ENCODE assay signal across 8 cellular contexts in the genomic region with DNA sequence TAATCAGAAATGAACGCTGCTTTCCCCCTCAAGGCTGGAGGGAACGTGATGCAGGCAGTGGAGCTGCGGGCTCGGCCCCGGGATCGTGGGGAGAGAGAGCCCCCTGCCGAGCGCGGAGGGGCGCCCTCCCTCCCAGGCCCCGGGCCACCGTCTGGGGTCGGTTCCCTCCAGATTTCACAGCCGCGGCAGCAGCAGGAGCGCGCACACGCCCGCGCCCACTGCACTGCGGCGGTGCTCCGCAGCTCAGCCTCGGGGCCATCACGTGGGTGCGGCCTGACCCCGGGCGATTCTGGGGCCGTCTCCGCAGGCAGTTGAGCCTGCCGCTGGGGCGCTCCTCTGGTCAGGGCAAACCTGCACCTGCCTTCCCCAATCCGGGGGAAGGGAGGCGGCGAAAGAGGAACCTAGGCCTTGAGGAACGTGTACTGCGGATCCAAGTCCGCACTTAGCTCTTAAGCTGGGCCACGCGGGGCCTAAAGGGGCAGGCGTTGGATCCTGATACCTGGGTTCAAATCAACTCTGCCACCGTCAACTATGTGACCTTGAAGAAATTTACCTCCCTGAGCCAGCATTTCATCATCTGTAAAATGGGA. TPM values are rescaled to one million over a fixed set of nuclear protein-coding genes. Genes with fewer than 3 reads are reported as not detected.
DNase-seq lines count a peak whose midpoint lies in the region; ATAC-seq, FAIRE-seq and TF ChIP-seq lines count a peak whose summit lies in the region.

No MANE protein-coding gene starts in this region.

- no peaks in the 10 kb centered on the region for H3K79me2 ChIP-seq in ACC112 (ENCODE audit: control insufficient read depth, insufficient read depth, low read length, unreplicated experiment)

- H3K36me3 ChIP-seq in ACC112 (ENCODE audit: insufficient read depth, low read length) (no peaks in the 10 kb centered on the region), esophagus squamous epithelium (no peaks in the 10 kb centered on the region), mucosa of stomach (ENCODE audit: control insufficient read depth, insufficient read depth, low read length) (no peaks in the 10 kb centered on the region), thymus (ENCODE audit: control insufficient read depth, insufficient read depth) (no peaks in the 10 kb centered on the region)

- peak overlapping the region; percentile 65 for H3K4me3 ChIP-seq in ACC112 (ENCODE audit: low read depth, low read length)
- H3K4me3 ChIP-seq in esophagus squamous epithelium: peak overlapping the region in 3 of 4 donors; percentile 26 to 62 (median 37)
- H3K4me3 ChIP-seq in mucosa of stomach (ENCODE audit: low read length): no peak overlapping the region
- peak overlapping the region; percentile 39 for H3K4me3 ChIP-seq in thymus (ENCODE audit: low read length)

- peak; percentile 45 for TF ChIP-seq CTCF in VCaP (conservative IDR thresholded peaks at IDR 0.05)
- TF ChIP-seq CTCF in esophagus squamous epithelium (IDR thresholded peaks at IDR 0.05): peak in 3 of 6 experiments; percentile 6 to 21 (median 11)
- TF ChIP-seq CTCF in D721Med (IDR thresholded peaks at IDR 0.05; ENCODE audit: insufficient read depth, missing control alignments): no peak

- peak overlapping the region; percentile 72 for H2AFZ ChIP-seq in ACC112 (ENCODE audit: low read length, unreplicated experiment)

- TF ChIP-seq POLR2A in GM12891 (IDR thresholded peaks at IDR 0.05; ENCODE audit: low read depth, low read length) (no peak), esophagus squamous epithelium (IDR thresholded peaks at IDR 0.05) (no peak)

- 7 to 24% methylated on average over 5 to 14 of the region's 42 CpGs for WGBS in esophagus squamous epithelium, 2 donors
- WGBS in thymus: 6% methylated on average over 42 of the region's 42 CpGs

- no peaks in the 10 kb centered on the region for H3K9me3 ChIP-seq in esophagus squamous epithelium
- H3K9me3 ChIP-seq in mucosa of stomach (ENCODE audit: control insufficient read depth, low read length): no peaks in the 10 kb centered on the region
- no peaks in the 10 kb centered on the region for H3K9me3 ChIP-seq in thymus (ENCODE audit: control insufficient read depth)

- peak; percentile 47 for DNase-seq in GM12891 (ENCODE audit: insufficient read length, low spot score)
- no peak for DNase-seq in esophagus squamous epithelium (lab: John Stamatoyannopoulos, UW)
- no peak for DNase-seq in D721Med (ENCODE audit: insufficient read length, low spot score)

- no peak overlapping the region for H3K27ac ChIP-seq in ACC112 (ENCODE audit: low read depth, low read length)
- no peak overlapping the region; the same call in 1 of the 2 replicates for H3K27ac ChIP-seq in VCaP
- H3K27ac ChIP-seq in esophagus squamous epithelium: no peak overlapping the region
- H3K27ac ChIP-seq in thymus (ENCODE audit: low read depth): no peak overlapping the region

- H3K4me1 ChIP-seq in ACC112 (ENCODE audit: control insufficient read depth, insufficient read depth, low read length, unreplicated experiment): no peaks in the 10 kb centered on the region
- H3K4me1 ChIP-seq in esophagus squamous epithelium: peaks cover 0 to 13% (median 9%) of the 10 kb centered on the region in 3 donors
- H3K4me1 ChIP-seq in mucosa of stomach (ENCODE audit: control insufficient read depth, insufficient read depth, low read length): peaks cover 7% of the 10 kb centered on the region
- H3K4me1 ChIP-seq in thymus (ENCODE audit: control insufficient read depth, insufficient read depth, low read length): no peaks in the 10 kb centered on the region

- peak; percentile 85 for ATAC-seq in HG03108 (IDR thresholded peaks at IDR 0.05; ENCODE audit: unreplicated experiment)

- intact Hi-C loops in esophagus squamous epithelium (cut with DNase I): no loop called here

- H3K27me3 ChIP-seq in ACC112 (ENCODE audit: insufficient read depth, low read length) (peaks cover 22% of the 10 kb centered on the region; the same call in 1 of the 2 replicates), esophagus squamous epithelium (peaks cover 0 to 29% (median 0%) of the 10 kb centered on the region in 4 donors), mucosa of stomach (ENCODE audit: control insufficient read depth, insufficient read depth, low read length) (peaks cover 17% of the 10 kb centered on the region), thymus (ENCODE audit: control insufficient read depth, insufficient read depth) (peaks cover 18% of the 10 kb centered on the region)

- FAIRE-seq in GM12891 (lab: Jason Lieb, UNC) (peak; percentile 89), D721Med (lab: Jason Lieb, UNC) (no peak)

- H3K9ac ChIP-seq in mucosa of stomach (ENCODE audit: low read length): peak overlapping the region; percentile 43

TF ChIP-seq in GM12891, 5 proteins besides CTCF, POLR2A, EP300 and RAD21:
- 0 out of 2 replicates have a peak, but pooled peaks have one; percentile 8 for TF ChIP-seq SPI1 (IDR thresholded peaks at IDR 0.05; ENCODE audit: low read depth, low read length)
- TF ChIP-seq POLR2AphosphoS5 (IDR thresholded peaks at IDR 0.05; ENCODE audit: low read depth, low read length): no peak
- no peak for TF ChIP-seq TAF1 (IDR thresholded peaks at IDR 0.05; ENCODE audit: low read depth, low read length)
- TF ChIP-seq POU2F2 (IDR thresholded peaks at IDR 0.05; ENCODE audit: low read depth, low read length): no peak

RNA-seq across cellular contexts. Expression of gene DELE1, which starts 9.4 kb away (rescaled TPM):
- polyA plus RNA-seq in GM12891 (2012; ENCODE audit: low read depth, missing spikeins): 32.8 TPM
- total RNA-seq in esophagus squamous epithelium: 10 to 100 TPM; 27.3 to 68.5 (median 37.1) TPM
- 41.5 TPM for polyA plus RNA-seq in thymus

RNA-seq across cellular contexts. Expression of gene PCDH1, which starts 36.0 kb away (rescaled TPM):
- 0.15 TPM for polyA plus RNA-seq in GM12891 (2012; ENCODE audit: low read depth, missing spikeins)
- 100 to 1,000 TPM in 1 of 4 donors, 10 to 100 TPM in 3; 51.3 to 131 (median 67.9) TPM for total RNA-seq in esophagus squamous epithelium
- 5.1 TPM for polyA plus RNA-seq in thymus

RNA-seq across cellular contexts. Expression of gene PCDH12, which starts 43.8 kb away (rescaled TPM):
- polyA plus RNA-seq in GM12891 (2012; ENCODE audit: low read depth, missing spikeins): 0.04 TPM
- total RNA-seq in esophagus squamous epithelium: 1 to 10 TPM in 1 of 4 donors, under 1 TPM in 3; 0.19 to 1.9 (median 0.78) TPM
- polyA plus RNA-seq in thymus: 0.52 TPM

RNA-seq across cellular contexts. Expression of gene RNF14, which starts 54.7 kb away (rescaled TPM):
- polyA plus RNA-seq in GM12891 (2012; ENCODE audit: low read depth, missing spikeins): 20.1 TPM
- total RNA-seq in esophagus squamous epithelium: 10 to 100 TPM; 11.9 to 45.0 (median 23.6) TPM
- 31.9 TPM for polyA plus RNA-seq in thymus
